In genomic region chr5:9905661-9906060, GRCh38 we compare ENCODE assay signal across 24 cellular contexts.
"Had no signal": no experiment of that assay in that cellular context is flagged by ENCODE, and none has a peak within 500 bp of the region (broad histone marks: within the 10 kb centered on the region; RNA-seq: fewer than 3 reads in every experiment).

No MANE protein-coding gene starts in this region.

- H3K36me3 ChIP-seq: SJSA1 had no signal

- H3K27ac ChIP-seq: HL-60, KMS-11, SJSA1, SK-N-MC had no signal

- H3K27me3 ChIP-seq: SJSA1 had no signal

- H3K36me3 Mint-ChIP-seq: IgD-negative memory B cell had no signal

- H3K4me3 ChIP-seq: K562, SJSA1, SK-N-MC had no signal

- ATAC-seq: K562 had no signal

- H3K27ac Mint-ChIP-seq: IgD-negative memory B cell had no signal

- DNase-seq: Kasumi-1, MV-4-11, NCI-H1048, NCI-H1105, NCI-H1417, NCI-H1436 treated with DMSO at 0.1 percent for 48 hours, NCI-H1694, NCI-H187 treated with DMSO at 0.1 percent for 48 hours, NCI-H2029 treated with DMSO at 0.1 percent for 48 hours, NCI-H2227 treated with DMSO at 0.1 percent for 48 hours, NCI-H446, NCI-H510A, NCI-H524 treated with DMSO at 0.1 percent for 48 hours, NCI-H69, NCI-H774, Right ventricle myocardium superior, RPMI8226, SIG-M5 had no signal
